ENCODE assay signal across 8 cellular contexts in the genomic region with DNA sequence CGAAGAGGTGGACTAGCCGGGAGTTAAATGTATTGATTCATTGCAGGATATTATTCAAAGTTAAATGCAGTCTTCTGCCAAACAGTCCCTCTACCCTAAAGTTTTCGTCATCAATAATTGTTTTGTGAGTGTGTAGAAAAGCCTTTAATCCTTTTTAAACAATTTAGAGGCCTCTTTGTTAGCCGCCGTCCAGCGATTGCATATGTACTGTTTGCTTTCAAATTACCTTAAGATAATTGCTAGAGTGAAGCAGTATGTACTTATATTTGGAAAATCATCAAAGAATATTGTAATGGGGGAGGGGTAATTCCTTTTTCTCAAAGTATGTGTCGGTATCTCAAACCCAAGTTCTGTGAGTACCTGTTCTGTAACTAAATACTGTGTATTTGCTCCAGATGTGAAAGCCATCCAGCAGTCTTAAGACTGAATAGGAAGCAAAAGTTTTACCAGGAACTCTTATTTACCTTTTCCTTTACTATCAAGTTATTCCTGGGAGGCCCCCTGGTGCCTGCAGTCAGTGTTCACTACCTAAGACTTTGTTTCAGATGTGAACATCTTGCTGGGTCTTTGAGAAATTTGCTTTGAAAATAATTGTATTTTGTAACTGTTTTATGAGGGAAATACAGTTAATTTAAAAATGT. TPM values are rescaled to one million over a fixed set of nuclear protein-coding genes. Genes with fewer than 3 reads are reported as not detected.
DNase-seq lines count a peak whose midpoint lies in the region; ATAC-seq and TF ChIP-seq lines count a peak whose summit lies in the region.

No MANE protein-coding gene starts in this region.

- intact Hi-C loops in CD14-positive monocyte (cut with micrococcal nuclease) = loop anchor here (5.0 to 10.0 kb wide), 4 partner anchors 131 to 186 kb away; no protein-coding TSS in a partner anchor
- intact Hi-C loops in right cardiac atrium (cut with DNase I) = loop anchor here in 3 of 4 donors (1.0 to 10.0 kb wide), 6 partner anchors 90 to 188 kb away; no protein-coding TSS in a partner anchor

- H3K9me3 Mint-ChIP-seq in CD14-positive monocyte = no peaks in the 10 kb centered on the region
- H3K9me3 Mint-ChIP-seq in activated naive CD8-positive, alpha-beta T cell treated with anti-CD3 and anti-CD28 coated beads for 36 hours = no peaks in the 10 kb centered on the region

- ATAC-seq in right cardiac atrium (no peak), GM19395 (IDR thresholded peaks at IDR 0.05; ENCODE audit: unreplicated experiment) (no peak), HG02678 (IDR thresholded peaks at IDR 0.05; ENCODE audit: unreplicated experiment) (no peak)

- WGBS in right cardiac atrium = under 1% methylated on average over 7 of the region's 7 CpGs

- DNase-seq in CD14-positive monocyte (ENCODE audit: low spot score) (peak; percentile 61), HK-2 (ENCODE audit: unreplicated experiment) (peak; percentile 30), RPMI7951 (ENCODE audit: low read depth) (peak; percentile 80), right cardiac atrium (peak; percentile 64 to 73 (median 69)), putamen (ENCODE audit: low spot score) (peak; percentile 42)
- DNase-seq in activated naive CD8-positive, alpha-beta T cell treated with anti-CD3 and anti-CD28 coated beads for 36 hours = peak; percentile 32

- peak; percentile 87 for TF ChIP-seq CTCF in CD14-positive monocyte (IDR thresholded peaks at IDR 0.05)

- H3K27ac Mint-ChIP-seq in CD14-positive monocyte = peak overlapping the region; percentile 96 to 99 (median 98)
- peak overlapping the region; percentile 98 for H3K27ac Mint-ChIP-seq in activated naive CD8-positive, alpha-beta T cell treated with anti-CD3 and anti-CD28 coated beads for 36 hours

- peak overlapping the region; percentile 84 for H3K4me3 ChIP-seq in right cardiac atrium (ENCODE audit: low read length)

- H3K27me3 Mint-ChIP-seq in CD14-positive monocyte (ENCODE audit: low read depth in 3 of 3) = peaks cover 0 to 2% (median 0%) of the 10 kb centered on the region in 3 donors
- H3K27me3 Mint-ChIP-seq in activated naive CD8-positive, alpha-beta T cell treated with anti-CD3 and anti-CD28 coated beads for 36 hours = no peaks in the 10 kb centered on the region

- H3K9me3 ChIP-seq in right cardiac atrium (ENCODE audit: control insufficient read depth, low read length) = no peaks in the 10 kb centered on the region

- no peaks in the 10 kb centered on the region for H3K27me3 ChIP-seq in right cardiac atrium (ENCODE audit: control insufficient read depth, insufficient read depth)

- H3K4me1 ChIP-seq in right cardiac atrium (ENCODE audit: control insufficient read depth, insufficient read depth, low read length) = peaks cover 7% of the 10 kb centered on the region

- H3K4me1 Mint-ChIP-seq in CD14-positive monocyte = peaks cover 48% of the 10 kb centered on the region
- H3K4me1 Mint-ChIP-seq in activated naive CD8-positive, alpha-beta T cell treated with anti-CD3 and anti-CD28 coated beads for 36 hours = peaks cover 56% of the 10 kb centered on the region

- H3K27ac ChIP-seq in right cardiac atrium (ENCODE audit: low read length) = peak overlapping the region; percentile 55

- peaks cover 17 to 25% of the 10 kb centered on the region in 2 donors for H3K36me3 Mint-ChIP-seq in CD14-positive monocyte
- peaks cover 34% of the 10 kb centered on the region for H3K36me3 Mint-ChIP-seq in activated naive CD8-positive, alpha-beta T cell treated with anti-CD3 and anti-CD28 coated beads for 36 hours

- H3K4me3 Mint-ChIP-seq in CD14-positive monocyte = peak overlapping the region; percentile 91 to 99
- peak overlapping the region; percentile 86 for H3K4me3 Mint-ChIP-seq in activated naive CD8-positive, alpha-beta T cell treated with anti-CD3 and anti-CD28 coated beads for 36 hours

RNA-seq across cellular contexts. Expression of gene PPP1CB, which starts 1.5 kb away (rescaled TPM):
- polyA plus RNA-seq in CD14-positive monocyte = 100 to 1,000 TPM in 1 of 2 donors, 10 to 100 TPM in 1; 69.4 to 142 TPM
- 142 and 168 TPM in 2 replicates for total RNA-seq in RPMI7951 (2014; rRNA removed; shearing (Covaris generic))
- total RNA-seq in activated naive CD8-positive, alpha-beta T cell treated with anti-CD3 and anti-CD28 coated beads for 36 hours = 100 to 1,000 TPM; 229 to 232 TPM
- total RNA-seq in right cardiac atrium = 100 to 1,000 TPM; 368 to 417 (median 381) TPM
- 126 TPM for polyA plus RNA-seq in right cardiac atrium

RNA-seq across cellular contexts. Expression of gene SPDYA, which starts 57.5 kb away (rescaled TPM):
- polyA plus RNA-seq in CD14-positive monocyte (not detected), right cardiac atrium (0.27 TPM)
- 0.20 and 0.60 TPM in 2 replicates for total RNA-seq in RPMI7951 (2014; rRNA removed; shearing (Covaris generic))
- under 1 TPM; 0.40 to 0.85 TPM for total RNA-seq in activated naive CD8-positive, alpha-beta T cell treated with anti-CD3 and anti-CD28 coated beads for 36 hours
- total RNA-seq in right cardiac atrium = 1 to 10 TPM in 1 of 4 donors, under 1 TPM in 1, not detected in 2; 0.56 to 1.3 TPM

Comparison
In these comparisons a context has a peak if more than half of its experiments do, and no peak if none do; other contexts are left out.
1. DNase-seq: peak in every context shown above with its lines; median percentile 80 in RPMI7951; 69 in right cardiac atrium; 61 in CD14-positive monocyte; 42 in putamen; 32 in activated naive CD8-positive, alpha-beta T cell treated with anti-CD3 and anti-CD28 coated beads for 36 hours; 30 in HK-2.